13 cellular contexts compared by ENCODE assay signal in the genomic region with DNA sequence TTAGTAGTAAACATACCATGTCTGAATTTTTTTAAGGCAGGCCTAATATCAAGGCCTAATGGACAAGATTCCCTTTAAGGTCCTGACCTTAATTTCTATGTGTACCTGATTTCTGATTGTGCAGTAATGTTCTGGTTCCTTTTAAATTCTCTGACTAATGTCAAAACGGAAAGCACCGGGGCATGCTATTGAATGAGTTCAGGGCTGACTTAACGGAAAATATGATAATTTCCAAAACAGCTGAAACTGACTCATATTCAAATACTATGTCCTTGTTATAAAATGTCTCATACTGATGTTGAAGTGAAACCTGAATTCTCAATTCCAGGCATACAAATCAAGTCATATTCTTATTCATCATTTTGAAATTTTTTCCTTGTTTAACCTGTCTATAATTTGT. TPM values are rescaled to one million over a fixed set of nuclear protein-coding genes. Genes with fewer than 3 reads are reported as not detected.
A peak's percentile ranks its signal among the peaks of the same experiment; 100 is the strongest.
DNase-seq lines count a peak whose midpoint lies in the region; ATAC-seq lines count a peak whose summit lies in the region.
"Had no signal": no experiment of that assay in that cellular context is flagged by ENCODE, and none has a peak within 500 bp of the region (broad histone marks: within the 10 kb centered on the region; RNA-seq: fewer than 3 reads in every experiment).

No MANE protein-coding gene starts in this region.

- H3K4me3 Mint-ChIP-seq in activated naive CD8-positive, alpha-beta T cell: peak overlapping the region; percentile 35
- no peak overlapping the region for H3K4me3 Mint-ChIP-seq in activated naive CD8-positive, alpha-beta T cell treated with anti-CD3 and anti-CD28 coated beads for 36 hours
- H3K4me3 Mint-ChIP-seq in activated CD4-positive, alpha-beta T cell treated with anti-CD3 and anti-CD28 coated beads, Interleukin-2, amount 10 ng/mL, durations not matched to agents 24 days and 14 days: no peak overlapping the region
- H3K4me3 Mint-ChIP-seq in stimulated activated effector memory CD8-positive, alpha-beta T cell treated with anti-CD3 and anti-CD28 coated beads, Interleukin-12 subunit alpha, Interleukin-12 subunit beta, amount 100 ng/mL, for 72 hours: no peak overlapping the region
- H3K4me3 Mint-ChIP-seq: IgD-negative memory B cell, nephron progenitor cell had no signal

- H3K27me3 Mint-ChIP-seq in activated naive CD8-positive, alpha-beta T cell: no peaks in the 10 kb centered on the region
- no peaks in the 10 kb centered on the region for H3K27me3 Mint-ChIP-seq in activated naive CD8-positive, alpha-beta T cell treated with anti-CD3 and anti-CD28 coated beads for 36 hours
- no peaks in the 10 kb centered on the region for H3K27me3 Mint-ChIP-seq in activated CD4-positive, alpha-beta T cell treated with anti-CD3 and anti-CD28 coated beads, Interleukin-2, amount 10 ng/mL, durations not matched to agents 24 days and 14 days
- H3K27me3 Mint-ChIP-seq: IgD-negative memory B cell had no signal

- ATAC-seq in HG02852 (IDR thresholded peaks at IDR 0.05; ENCODE audit: unreplicated experiment): peak; percentile 80
- peak; percentile 98 for ATAC-seq in stimulated activated effector memory CD8-positive, alpha-beta T cell treated with anti-CD3 and anti-CD28 coated beads, Interleukin-12 subunit alpha, Interleukin-12 subunit beta, amount 100 ng/mL, for 72 hours
- ATAC-seq: PC-3 had no signal

- peaks cover 34% of the 10 kb centered on the region for H3K36me3 Mint-ChIP-seq in activated naive CD8-positive, alpha-beta T cell
- H3K36me3 Mint-ChIP-seq in activated naive CD8-positive, alpha-beta T cell treated with anti-CD3 and anti-CD28 coated beads for 36 hours: peaks cover 25% of the 10 kb centered on the region
- peaks cover 22% of the 10 kb centered on the region for H3K36me3 Mint-ChIP-seq in activated CD4-positive, alpha-beta T cell treated with anti-CD3 and anti-CD28 coated beads, Interleukin-2, amount 10 ng/mL, durations not matched to agents 24 days and 14 days (ENCODE audit: low read depth)
- H3K36me3 Mint-ChIP-seq in stimulated activated effector memory CD8-positive, alpha-beta T cell treated with anti-CD3 and anti-CD28 coated beads, Interleukin-12 subunit alpha, Interleukin-12 subunit beta, amount 100 ng/mL, for 72 hours: no peaks in the 10 kb centered on the region

- peaks cover 11% of the 10 kb centered on the region for H3K9me3 Mint-ChIP-seq in activated naive CD8-positive, alpha-beta T cell (ENCODE audit: low read depth)
- H3K9me3 Mint-ChIP-seq in activated naive CD8-positive, alpha-beta T cell treated with anti-CD3 and anti-CD28 coated beads for 36 hours: peaks cover 10% of the 10 kb centered on the region
- peaks cover 8% of the 10 kb centered on the region for H3K9me3 Mint-ChIP-seq in activated CD4-positive, alpha-beta T cell treated with anti-CD3 and anti-CD28 coated beads, Interleukin-2, amount 10 ng/mL, durations not matched to agents 24 days and 14 days
- peaks cover 10% of the 10 kb centered on the region for H3K9me3 Mint-ChIP-seq in stimulated activated effector memory CD8-positive, alpha-beta T cell treated with anti-CD3 and anti-CD28 coated beads, Interleukin-12 subunit alpha, Interleukin-12 subunit beta, amount 100 ng/mL, for 72 hours

- DNase-seq in activated naive CD8-positive, alpha-beta T cell treated with anti-CD3 and anti-CD28 coated beads for 36 hours: no peak
- no peak for DNase-seq in activated CD4-positive, alpha-beta T cell treated with anti-CD3 and anti-CD28 coated beads, Interleukin-2, amount 10 ng/mL, durations not matched to agents 24 days and 14 days
- no peak for DNase-seq in stimulated activated effector memory CD8-positive, alpha-beta T cell treated with anti-CD3 and anti-CD28 coated beads, Interleukin-12 subunit alpha, Interleukin-12 subunit beta, amount 100 ng/mL, for 72 hours (ENCODE audit: low spot score in 2 of 2)
- DNase-seq in G401 (ENCODE audit: low spot score) (no peak), NCI-H187 (lab: John Stamatoyannopoulos, UW) (no peak), OCI-M2 (lab: John Stamatoyannopoulos, UW; ENCODE audit: unreplicated experiment) (no peak)
- DNase-seq: foreskin melanocyte, kidney glomerular epithelial cell, nephron progenitor cell, PC-3 had no signal

- in situ Hi-C loops in G401 (cut with HindIII; ENCODE audit: low sequenced_read_pairs): no loop called here

- intact Hi-C loops in activated CD4-positive, alpha-beta T cell treated with anti-CD3 and anti-CD28 coated beads, Interleukin-2, amount 10 ng/mL, durations not matched to agents 24 days and 14 days (cut with micrococcal nuclease): loop anchor here (2.0 to 5.0 kb wide), 2 partner anchors 49 to 87 kb away; partner anchors contain the start of genes SMIM10L1 and TAS2R30

- H3K4me1 Mint-ChIP-seq in activated naive CD8-positive, alpha-beta T cell (ENCODE audit: low read depth): peaks cover 16% of the 10 kb centered on the region
- peaks cover 5% of the 10 kb centered on the region for H3K4me1 Mint-ChIP-seq in activated naive CD8-positive, alpha-beta T cell treated with anti-CD3 and anti-CD28 coated beads for 36 hours
- peaks cover 5% of the 10 kb centered on the region for H3K4me1 Mint-ChIP-seq in activated CD4-positive, alpha-beta T cell treated with anti-CD3 and anti-CD28 coated beads, Interleukin-2, amount 10 ng/mL, durations not matched to agents 24 days and 14 days
- H3K4me1 Mint-ChIP-seq in stimulated activated effector memory CD8-positive, alpha-beta T cell treated with anti-CD3 and anti-CD28 coated beads, Interleukin-12 subunit alpha, Interleukin-12 subunit beta, amount 100 ng/mL, for 72 hours: no peaks in the 10 kb centered on the region
- H3K4me1 Mint-ChIP-seq: nephron progenitor cell had no signal

- peak overlapping the region; percentile 89 for H3K27ac Mint-ChIP-seq in activated naive CD8-positive, alpha-beta T cell
- H3K27ac Mint-ChIP-seq in activated naive CD8-positive, alpha-beta T cell treated with anti-CD3 and anti-CD28 coated beads for 36 hours: no peak overlapping the region
- H3K27ac Mint-ChIP-seq in activated CD4-positive, alpha-beta T cell treated with anti-CD3 and anti-CD28 coated beads, Interleukin-2, amount 10 ng/mL, durations not matched to agents 24 days and 14 days: peak overlapping the region; percentile 63
- H3K27ac Mint-ChIP-seq in stimulated activated effector memory CD8-positive, alpha-beta T cell treated with anti-CD3 and anti-CD28 coated beads, Interleukin-12 subunit alpha, Interleukin-12 subunit beta, amount 100 ng/mL, for 72 hours: peak overlapping the region; percentile 60
- H3K27ac Mint-ChIP-seq: IgD-negative memory B cell, nephron progenitor cell had no signal

RNA-seq across cellular contexts. Expression of gene TAS2R43, which starts 6.7 kb away (rescaled TPM):
- total RNA-seq in activated naive CD8-positive, alpha-beta T cell treated with anti-CD3 and anti-CD28 coated beads for 36 hours: under 1 TPM; 0.29 to 0.36 TPM
- total RNA-seq in activated CD4-positive, alpha-beta T cell treated with anti-CD3 and anti-CD28 coated beads, Interleukin-2, amount 10 ng/mL, durations not matched to agents 24 days and 14 days: 1.2 and 1.3 TPM in 2 replicates
- 0.71 TPM in 1 of 2 replicates, not detected in the other for total RNA-seq in G401 (2014; rRNA removed; shearing (Covaris generic))
- total RNA-seq: PC-3 had no signal

RNA-seq across cellular contexts. Expression of gene TAS2R46, which starts 23.3 kb away (rescaled TPM):
- under 1 TPM; 0.39 to 0.48 TPM for total RNA-seq in activated naive CD8-positive, alpha-beta T cell treated with anti-CD3 and anti-CD28 coated beads for 36 hours
- 1.3 and 2.2 TPM in 2 replicates for total RNA-seq in activated CD4-positive, alpha-beta T cell treated with anti-CD3 and anti-CD28 coated beads, Interleukin-2, amount 10 ng/mL, durations not matched to agents 24 days and 14 days
- not detected in 2 replicates for total RNA-seq in G401 (2014; rRNA removed; shearing (Covaris generic))

RNA-seq across cellular contexts. Expression of gene TAS2R30, which starts 49.0 kb away (rescaled TPM):
- total RNA-seq in activated naive CD8-positive, alpha-beta T cell treated with anti-CD3 and anti-CD28 coated beads for 36 hours: under 1 TPM; 0.86 to 0.97 TPM
- total RNA-seq in activated CD4-positive, alpha-beta T cell treated with anti-CD3 and anti-CD28 coated beads, Interleukin-2, amount 10 ng/mL, durations not matched to agents 24 days and 14 days: 3.1 and 4.4 TPM in 2 replicates
- 0.07 and 0.68 TPM in 2 replicates for total RNA-seq in G401 (2014; rRNA removed; shearing (Covaris generic))

RNA-seq across cellular contexts. Expression of gene TAS2R31, which starts 54.2 kb away (rescaled TPM):
- under 1 TPM; 0.58 to 0.86 TPM for total RNA-seq in activated naive CD8-positive, alpha-beta T cell treated with anti-CD3 and anti-CD28 coated beads for 36 hours
- total RNA-seq in activated CD4-positive, alpha-beta T cell treated with anti-CD3 and anti-CD28 coated beads, Interleukin-2, amount 10 ng/mL, durations not matched to agents 24 days and 14 days: 3.5 and 4.3 TPM in 2 replicates
- 0.14 and 0.43 TPM in 2 replicates for total RNA-seq in G401 (2014; rRNA removed; shearing (Covaris generic))
